8 cellular contexts compared by ENCODE assay signal in genomic region chr12:122894173-122895121, GRCh38. TPM values are rescaled to one million over a fixed set of nuclear protein-coding genes. Genes with fewer than 3 reads are reported as not detected.
A peak's percentile ranks its signal among the peaks of the same experiment; 100 is the strongest.
DNase-seq lines count a peak whose midpoint lies in the region; ATAC-seq and TF ChIP-seq lines count a peak whose summit lies in the region.

No MANE protein-coding gene starts in this region.

- peaks cover 4% of the 10 kb centered on the region for H3K9me3 Mint-ChIP-seq in T-helper 1 cell treated with Interleukin-12 subunit alpha and Interleukin-12 subunit beta and Interleukin-4 antibody, amounts not matched to agents 30 μg/mL and 1 μg/mL, for 36 hours

- intact Hi-C loops in esophagus squamous epithelium (cut with DNase I), result no loop called here

- TF ChIP-seq CTCF in esophagus squamous epithelium (IDR thresholded peaks at IDR 0.05) (no peak), neutrophil (IDR thresholded peaks at IDR 0.05) (no peak)

- peak overlapping the region; percentile 95 for H3K27ac Mint-ChIP-seq in T-helper 1 cell treated with Interleukin-12 subunit alpha and Interleukin-12 subunit beta and Interleukin-4 antibody, amounts not matched to agents 30 μg/mL and 1 μg/mL, for 36 hours

- peak overlapping the region; percentile 90 for H3K4me3 Mint-ChIP-seq in T-helper 1 cell treated with Interleukin-12 subunit alpha and Interleukin-12 subunit beta and Interleukin-4 antibody, amounts not matched to agents 30 μg/mL and 1 μg/mL, for 36 hours

- peak overlapping the region; percentile 94; the same call in 1 of the 2 replicates for H3K9ac ChIP-seq in ES-I3 (ENCODE audit: low read depth, low read length)

- H3K36me3 Mint-ChIP-seq in T-helper 1 cell treated with Interleukin-12 subunit alpha and Interleukin-12 subunit beta and Interleukin-4 antibody, amounts not matched to agents 30 μg/mL and 1 μg/mL, for 36 hours (ENCODE audit: low read depth), result peaks cover 25% of the 10 kb centered on the region

- H3K36me3 ChIP-seq in ES-I3 (ENCODE audit: insufficient read depth, low read length), result no peaks in the 10 kb centered on the region
- H3K36me3 ChIP-seq in esophagus squamous epithelium, result no peaks in the 10 kb centered on the region
- H3K36me3 ChIP-seq in neutrophil, result no peaks in the 10 kb centered on the region

- no peaks in the 10 kb centered on the region for H3K27me3 Mint-ChIP-seq in T-helper 1 cell treated with Interleukin-12 subunit alpha and Interleukin-12 subunit beta and Interleukin-4 antibody, amounts not matched to agents 30 μg/mL and 1 μg/mL, for 36 hours (ENCODE audit: low read depth)

- DNase-seq in esophagus squamous epithelium (lab: John Stamatoyannopoulos, UW) (no peak), hippocampal formation (lab: John Stamatoyannopoulos, UW) (no peak), CD1c-positive myeloid dendritic cell (ENCODE audit: extremely low spot score) (no peak)
- DNase-seq in activated CD8-positive, alpha-beta memory T cell treated with anti-CD3 and anti-CD28 coated beads for 24 hours, result no peak

- peak overlapping the region; percentile 75 to 89 (median 80) for H3K4me3 ChIP-seq in esophagus squamous epithelium
- peak overlapping the region; percentile 88 to 99 for H3K4me3 ChIP-seq in neutrophil (ENCODE audit: low read depth in 1 of 2, low read length in 1 of 2)

- 21 to 22% methylated on average over 13 to 14 of the region's 15 CpGs for WGBS in esophagus squamous epithelium, 2 donors

- H3K27me3 ChIP-seq in esophagus squamous epithelium (no peaks in the 10 kb centered on the region), neutrophil (no peaks in the 10 kb centered on the region)

- H3K27ac ChIP-seq in esophagus squamous epithelium (peak overlapping the region; percentile 88 to 99 (median 96)), neutrophil (peak overlapping the region; percentile 98)

- no peak for ATAC-seq in GM21528 (IDR thresholded peaks at IDR 0.05; ENCODE audit: low FRiP score, unreplicated experiment)

- H3K4me1 Mint-ChIP-seq in T-helper 1 cell treated with Interleukin-12 subunit alpha and Interleukin-12 subunit beta and Interleukin-4 antibody, amounts not matched to agents 30 μg/mL and 1 μg/mL, for 36 hours (ENCODE audit: low read depth), result peaks cover 61% of the 10 kb centered on the region

- H3K9me3 ChIP-seq in ES-I3 (ENCODE audit: control insufficient read depth, insufficient read depth, low read length) (no peaks in the 10 kb centered on the region), esophagus squamous epithelium (no peaks in the 10 kb centered on the region), neutrophil (no peaks in the 10 kb centered on the region)

- no peak for TF ChIP-seq POLR2A in esophagus squamous epithelium (IDR thresholded peaks at IDR 0.05)

- H3K4me1 ChIP-seq in ES-I3 (ENCODE audit: insufficient read depth, low read length), result peaks cover 33% of the 10 kb centered on the region
- peaks cover 57 to 93% (median 59%) of the 10 kb centered on the region in 3 donors for H3K4me1 ChIP-seq in esophagus squamous epithelium
- peaks cover 64 to 67% of the 10 kb centered on the region in 2 experiments for H3K4me1 ChIP-seq in neutrophil (ENCODE audit: control insufficient read depth in 1 of 2, insufficient read depth in 1 of 2, low read depth in 1 of 2, low read length in 1 of 2)

RNA-seq across cellular contexts. Expression of gene VPS37B, which starts 1.5 kb away (rescaled TPM):
- 10 to 100 TPM; 41.1 to 85.7 (median 69.5) TPM for total RNA-seq in esophagus squamous epithelium

RNA-seq across cellular contexts. Expression of gene HIP1R, which starts 59.2 kb away (rescaled TPM):
- total RNA-seq in esophagus squamous epithelium, result 10 to 100 TPM; 27.3 to 46.3 (median 44.8) TPM
